ENCODE assay signal across 6 cellular contexts in genomic region chr7:18821554-18821953, GRCh38.
"Had no signal": no experiment of that assay in that cellular context is flagged by ENCODE, and none has a peak within 500 bp of the region (broad histone marks: within the 10 kb centered on the region; RNA-seq: fewer than 3 reads in every experiment).

No MANE protein-coding gene starts in this region.

- ATAC-seq: HepG2, K562 had no signal

- H3K27ac ChIP-seq: HL-60 had no signal

- H3K4me3 ChIP-seq: K562 had no signal

- DNase-seq: IMR-90, KBM-7, KG1 had no signal
